ENCODE assay signal across 1 cellular context in genomic region chrX:145393702-145394235, GRCh38.
TF ChIP-seq lines count a peak whose summit lies in the region.

No MANE protein-coding gene starts in this region.

TF ChIP-seq in GM23338, 12 proteins besides CTCF, POLR2A, EP300 and RAD21 (continued from another document):
- TF ChIP-seq, protein P1, sequence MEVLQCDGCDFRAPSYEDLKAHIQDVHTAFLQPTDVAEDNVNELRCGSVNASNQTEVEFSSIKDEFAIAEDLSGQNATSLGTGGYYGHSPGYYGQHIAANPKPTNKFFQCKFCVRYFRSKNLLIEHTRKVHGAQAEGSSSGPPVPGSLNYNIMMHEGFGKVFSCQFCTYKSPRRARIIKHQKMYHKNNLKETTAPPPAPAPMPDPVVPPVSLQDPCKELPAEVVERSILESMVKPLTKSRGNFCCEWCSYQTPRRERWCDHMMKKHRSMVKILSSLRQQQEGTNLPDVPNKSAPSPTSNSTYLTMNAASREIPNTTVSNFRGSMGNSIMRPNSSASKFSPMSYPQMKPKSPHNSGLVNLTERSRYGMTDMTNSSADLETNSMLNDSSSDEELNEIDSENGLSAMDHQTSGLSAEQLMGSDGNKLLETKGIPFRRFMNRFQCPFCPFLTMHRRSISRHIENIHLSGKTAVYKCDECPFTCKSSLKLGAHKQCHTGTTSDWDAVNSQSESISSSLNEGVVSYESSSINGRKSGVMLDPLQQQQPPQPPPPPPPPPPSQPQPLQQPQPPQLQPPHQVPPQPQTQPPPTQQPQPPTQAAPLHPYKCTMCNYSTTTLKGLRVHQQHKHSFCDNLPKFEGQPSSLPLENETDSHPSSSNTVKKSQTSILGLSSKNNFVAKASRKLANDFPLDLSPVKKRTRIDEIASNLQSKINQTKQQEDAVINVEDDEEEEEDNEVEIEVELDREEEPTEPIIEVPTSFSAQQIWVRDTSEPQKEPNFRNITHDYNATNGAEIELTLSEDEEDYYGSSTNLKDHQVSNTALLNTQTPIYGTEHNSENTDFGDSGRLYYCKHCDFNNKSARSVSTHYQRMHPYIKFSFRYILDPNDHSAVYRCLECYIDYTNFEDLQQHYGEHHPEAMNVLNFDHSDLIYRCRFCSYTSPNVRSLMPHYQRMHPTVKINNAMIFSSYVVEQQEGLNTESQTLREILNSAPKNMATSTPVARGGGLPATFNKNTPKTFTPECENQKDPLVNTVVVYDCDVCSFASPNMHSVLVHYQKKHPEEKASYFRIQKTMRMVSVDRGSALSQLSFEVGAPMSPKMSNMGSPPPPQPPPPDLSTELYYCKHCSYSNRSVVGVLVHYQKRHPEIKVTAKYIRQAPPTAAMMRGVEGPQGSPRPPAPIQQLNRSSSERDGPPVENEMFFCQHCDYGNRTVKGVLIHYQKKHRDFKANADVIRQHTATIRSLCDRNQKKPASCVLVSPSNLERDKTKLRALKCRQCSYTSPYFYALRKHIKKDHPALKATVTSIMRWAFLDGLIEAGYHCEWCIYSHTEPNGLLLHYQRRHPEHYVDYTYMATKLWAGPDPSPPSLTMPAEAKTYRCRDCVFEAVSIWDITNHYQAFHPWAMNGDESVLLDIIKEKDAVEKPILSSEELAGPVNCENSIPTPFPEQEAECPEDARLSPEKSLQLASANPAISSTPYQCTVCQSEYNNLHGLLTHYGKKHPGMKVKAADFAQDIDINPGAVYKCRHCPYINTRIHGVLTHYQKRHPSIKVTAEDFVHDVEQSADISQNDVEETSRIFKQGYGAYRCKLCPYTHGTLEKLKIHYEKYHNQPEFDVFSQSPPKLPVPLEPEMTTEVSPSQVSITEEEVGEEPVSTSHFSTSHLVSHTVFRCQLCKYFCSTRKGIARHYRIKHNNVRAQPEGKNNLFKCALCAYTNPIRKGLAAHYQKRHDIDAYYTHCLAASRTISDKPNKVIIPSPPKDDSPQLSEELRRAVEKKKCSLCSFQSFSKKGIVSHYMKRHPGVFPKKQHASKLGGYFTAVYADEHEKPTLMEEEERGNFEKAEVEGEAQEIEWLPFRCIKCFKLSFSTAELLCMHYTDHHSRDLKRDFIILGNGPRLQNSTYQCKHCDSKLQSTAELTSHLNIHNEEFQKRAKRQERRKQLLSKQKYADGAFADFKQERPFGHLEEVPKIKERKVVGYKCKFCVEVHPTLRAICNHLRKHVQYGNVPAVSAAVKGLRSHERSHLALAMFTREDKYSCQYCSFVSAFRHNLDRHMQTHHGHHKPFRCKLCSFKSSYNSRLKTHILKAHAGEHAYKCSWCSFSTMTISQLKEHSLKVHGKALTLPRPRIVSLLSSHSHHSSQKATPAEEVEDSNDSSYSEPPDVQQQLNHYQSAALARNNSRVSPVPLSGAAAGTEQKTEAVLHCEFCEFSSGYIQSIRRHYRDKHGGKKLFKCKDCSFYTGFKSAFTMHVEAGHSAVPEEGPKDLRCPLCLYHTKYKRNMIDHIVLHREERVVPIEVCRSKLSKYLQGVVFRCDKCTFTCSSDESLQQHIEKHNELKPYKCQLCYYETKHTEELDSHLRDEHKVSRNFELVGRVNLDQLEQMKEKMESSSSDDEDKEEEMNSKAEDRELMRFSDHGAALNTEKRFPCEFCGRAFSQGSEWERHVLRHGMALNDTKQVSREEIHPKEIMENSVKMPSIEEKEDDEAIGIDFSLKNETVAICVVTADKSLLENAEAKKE (CRISPR knock-in tag; IDR thresholded peaks at IDR 0.05): no peak
- TF ChIP-seq EZH2phosphoT487 (IDR thresholded peaks at IDR 0.05; ENCODE audit: unreplicated experiment) (no peak), POLR2AphosphoS5 (IDR thresholded peaks at IDR 0.05; ENCODE audit: low read depth) (no peak), NANOG (IDR thresholded peaks at IDR 0.05; ENCODE audit: borderline replicate concordance) (no peak)
